8 cellular contexts compared by ENCODE assay signal in the genomic region with DNA sequence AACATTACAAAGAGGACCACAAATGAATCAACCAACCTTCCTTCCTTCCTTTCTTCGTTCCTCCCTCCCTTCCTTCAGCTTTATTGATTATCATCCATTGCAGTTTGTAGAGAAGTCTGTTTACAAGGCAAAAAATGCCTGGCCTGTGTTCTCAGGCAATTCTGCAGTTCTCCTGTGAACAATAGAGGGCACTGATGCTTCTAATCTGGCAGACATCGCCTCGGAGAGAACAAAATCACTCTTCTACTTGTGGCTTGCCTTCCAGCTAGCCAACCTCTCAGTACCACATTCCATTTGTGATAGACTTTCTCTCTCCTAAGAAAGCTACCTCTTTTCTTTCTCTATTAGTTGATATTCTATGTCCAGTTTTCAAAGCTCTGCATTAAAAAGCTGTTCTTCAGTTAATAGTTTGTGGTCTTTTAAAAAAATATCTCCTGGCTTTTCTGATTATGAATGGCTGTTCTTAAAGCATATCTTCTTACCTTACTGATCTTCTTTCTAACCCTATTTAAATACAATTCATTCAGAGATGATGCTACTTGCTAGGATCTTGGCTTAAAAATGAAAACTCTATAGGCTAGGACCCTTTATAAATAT. TPM values are rescaled to one million over a fixed set of nuclear protein-coding genes. Genes with fewer than 3 reads are reported as not detected.
A peak's percentile ranks its signal among the peaks of the same experiment; 100 is the strongest.
DNase-seq lines count a peak whose midpoint lies in the region; ATAC-seq and TF ChIP-seq lines count a peak whose summit lies in the region.

No MANE protein-coding gene starts in this region.

- ATAC-seq in GM21619 (IDR thresholded peaks at IDR 0.05; ENCODE audit: unreplicated experiment) (peak; percentile 71), SK-N-SH treated with all-trans-retinoic acid at 6 μM for 48 hours (peak; percentile 99), HG03135 (IDR thresholded peaks at IDR 0.05; ENCODE audit: unreplicated experiment) (no peak), GM21528 (IDR thresholded peaks at IDR 0.05; ENCODE audit: low FRiP score, unreplicated experiment) (no peak)

- DNase-seq in BE2C (peak; percentile 51), NCI-H1105 treated with DMSO at 0.1 percent for 48 hours (lab: John Stamatoyannopoulos, UW) (peak; percentile 82), foreskin fibroblast (peak; percentile 7 to 61), pons (ENCODE audit: low spot score) (peak; percentile 93)

- H3K4me3 ChIP-seq in BE2C (ENCODE audit: low read depth, low read length) (no peak overlapping the region), foreskin fibroblast (ENCODE audit: low read depth in 1 of 2, low read length in 2 of 2) (no peak overlapping the region)

- TF ChIP-seq CTCF in BE2C (IDR thresholded peaks at IDR 0.05; ENCODE audit: low read depth, low read length) (peak; percentile 90), foreskin fibroblast (IDR thresholded peaks at IDR 0.05; ENCODE audit: low read depth, low read length) (peak; percentile 63)

- no peaks in the 10 kb centered on the region for H3K9me3 ChIP-seq in BE2C

- H3K36me3 ChIP-seq in BE2C, result no peaks in the 10 kb centered on the region

- no peaks in the 10 kb centered on the region for H3K4me1 ChIP-seq in BE2C

- H3K27me3 ChIP-seq in BE2C, result no peaks in the 10 kb centered on the region

TF ChIP-seq in SK-N-SH treated with all-trans-retinoic acid at 6 μM for 48 hours, 23 proteins besides CTCF, POLR2A, EP300 and RAD21:
- TF ChIP-seq ZNF8 (CRISPR knock-in tag; IDR thresholded peaks at IDR 0.05) (no peak), ZC3H10 (CRISPR knock-in tag; IDR thresholded peaks at IDR 0.05) (no peak), PPARA (CRISPR knock-in tag; IDR thresholded peaks at IDR 0.05; ENCODE audit: borderline replicate concordance) (no peak), ESRRG (CRISPR knock-in tag; IDR thresholded peaks at IDR 0.05) (no peak), OSR1 (CRISPR knock-in tag; IDR thresholded peaks at IDR 0.05) (no peak)

RNA-seq across cellular contexts. Expression of gene ESRRG, which starts 26.9 kb away (rescaled TPM):
- 51.9 TPM for polyA plus RNA-seq in BE2C (2012; ENCODE audit: insufficient read depth, insufficient read length, low read depth)

Comparison
In these comparisons a context has a peak if more than half of its experiments do, and no peak if none do; other contexts are left out.
1. DNase-seq: peak in every context shown above with its lines; median percentile 93 in pons; 82 in NCI-H1105 treated with DMSO at 0.1 percent for 48 hours; 51 in BE2C; 34 in foreskin fibroblast.
2. ATAC-seq: peak in GM21619 (single experiment) and SK-N-SH treated with all-trans-retinoic acid at 6 μM for 48 hours (single experiment); none in HG03135 (single experiment) and GM21528 (single experiment).